In genomic region chr9:121284733-121285451, GRCh38 we compare ENCODE assay signal across 1 cellular context.
A peak's percentile ranks its signal among the peaks of the same experiment; 100 is the strongest.
TF ChIP-seq lines count a peak whose summit lies in the region.

No MANE protein-coding gene starts in this region.

TF ChIP-seq in K562, 482 proteins besides CTCF, POLR2A, EP300 and RAD21 (continued from another document and continues in another):
- TF ChIP-seq, protein P1, sequence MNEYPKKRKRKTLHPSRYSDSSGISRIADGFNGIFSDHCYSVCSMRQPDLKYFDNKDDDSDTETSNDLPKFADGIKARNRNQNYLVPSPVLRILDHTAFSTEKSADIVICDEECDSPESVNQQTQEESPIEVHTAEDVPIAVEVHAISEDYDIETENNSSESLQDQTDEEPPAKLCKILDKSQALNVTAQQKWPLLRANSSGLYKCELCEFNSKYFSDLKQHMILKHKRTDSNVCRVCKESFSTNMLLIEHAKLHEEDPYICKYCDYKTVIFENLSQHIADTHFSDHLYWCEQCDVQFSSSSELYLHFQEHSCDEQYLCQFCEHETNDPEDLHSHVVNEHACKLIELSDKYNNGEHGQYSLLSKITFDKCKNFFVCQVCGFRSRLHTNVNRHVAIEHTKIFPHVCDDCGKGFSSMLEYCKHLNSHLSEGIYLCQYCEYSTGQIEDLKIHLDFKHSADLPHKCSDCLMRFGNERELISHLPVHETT (CRISPR knock-in tag; conservative IDR thresholded peaks at IDR 0.05 in 1 of 2, IDR thresholded peaks at IDR 0.05 in 1 of 2) = no peak
- TF ChIP-seq RBM34 (IDR thresholded peaks at IDR 0.05; ENCODE audit: borderline replicate concordance, insufficient read depth, low read length) = no peak
- TF ChIP-seq CTBP1 (IDR thresholded peaks at IDR 0.05; ENCODE audit: borderline replicate concordance) = no peak
- no peak for TF ChIP-seq PREB (CRISPR knock-in tag; IDR thresholded peaks at IDR 0.05)
- TF ChIP-seq KDM4B (IDR thresholded peaks at IDR 0.05; ENCODE audit: borderline replicate concordance in 2 of 2, low read depth in 1 of 2) = no peak
- no peak for TF ChIP-seq ILF3 (IDR thresholded peaks at IDR 0.05; ENCODE audit: borderline replicate concordance)
- no peak for TF ChIP-seq MYC (IDR thresholded peaks at IDR 0.05; ENCODE audit: low read depth, low read length)
- TF ChIP-seq MYC (CRISPR knock-in tag; IDR thresholded peaks at IDR 0.05; ENCODE audit: borderline replicate concordance, low read depth) = no peak
- TF ChIP-seq ZNF253 (CRISPR knock-in tag; conservative IDR thresholded peaks at IDR 0.05) = no peak
- TF ChIP-seq, protein P2, sequence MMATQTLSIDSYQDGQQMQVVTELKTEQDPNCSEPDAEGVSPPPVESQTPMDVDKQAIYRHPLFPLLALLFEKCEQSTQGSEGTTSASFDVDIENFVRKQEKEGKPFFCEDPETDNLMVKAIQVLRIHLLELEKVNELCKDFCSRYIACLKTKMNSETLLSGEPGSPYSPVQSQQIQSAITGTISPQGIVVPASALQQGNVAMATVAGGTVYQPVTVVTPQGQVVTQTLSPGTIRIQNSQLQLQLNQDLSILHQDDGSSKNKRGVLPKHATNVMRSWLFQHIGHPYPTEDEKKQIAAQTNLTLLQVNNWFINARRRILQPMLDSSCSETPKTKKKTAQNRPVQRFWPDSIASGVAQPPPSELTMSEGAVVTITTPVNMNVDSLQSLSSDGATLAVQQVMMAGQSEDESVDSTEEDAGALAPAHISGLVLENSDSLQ (IDR thresholded peaks at IDR 0.05) = no peak
- TF ChIP-seq, protein P3, sequence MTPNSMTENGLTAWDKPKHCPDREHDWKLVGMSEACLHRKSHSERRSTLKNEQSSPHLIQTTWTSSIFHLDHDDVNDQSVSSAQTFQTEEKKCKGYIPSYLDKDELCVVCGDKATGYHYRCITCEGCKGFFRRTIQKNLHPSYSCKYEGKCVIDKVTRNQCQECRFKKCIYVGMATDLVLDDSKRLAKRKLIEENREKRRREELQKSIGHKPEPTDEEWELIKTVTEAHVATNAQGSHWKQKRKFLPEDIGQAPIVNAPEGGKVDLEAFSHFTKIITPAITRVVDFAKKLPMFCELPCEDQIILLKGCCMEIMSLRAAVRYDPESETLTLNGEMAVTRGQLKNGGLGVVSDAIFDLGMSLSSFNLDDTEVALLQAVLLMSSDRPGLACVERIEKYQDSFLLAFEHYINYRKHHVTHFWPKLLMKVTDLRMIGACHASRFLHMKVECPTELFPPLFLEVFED (CRISPR knock-in tag; conservative IDR thresholded peaks at IDR 0.05) = no peak
- TF ChIP-seq RBM22 (IDR thresholded peaks at IDR 0.05; ENCODE audit: low read depth, low read length, poor library complexity, severe bottlenecking) = no peak
- TF ChIP-seq, protein P4, sequence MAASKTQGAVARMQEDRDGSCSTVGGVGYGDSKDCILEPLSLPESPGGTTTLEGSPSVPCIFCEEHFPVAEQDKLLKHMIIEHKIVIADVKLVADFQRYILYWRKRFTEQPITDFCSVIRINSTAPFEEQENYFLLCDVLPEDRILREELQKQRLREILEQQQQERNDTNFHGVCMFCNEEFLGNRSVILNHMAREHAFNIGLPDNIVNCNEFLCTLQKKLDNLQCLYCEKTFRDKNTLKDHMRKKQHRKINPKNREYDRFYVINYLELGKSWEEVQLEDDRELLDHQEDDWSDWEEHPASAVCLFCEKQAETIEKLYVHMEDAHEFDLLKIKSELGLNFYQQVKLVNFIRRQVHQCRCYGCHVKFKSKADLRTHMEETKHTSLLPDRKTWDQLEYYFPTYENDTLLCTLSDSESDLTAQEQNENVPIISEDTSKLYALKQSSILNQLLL (CRISPR knock-in tag; IDR thresholded peaks at IDR 0.05; ENCODE audit: borderline replicate concordance) = no peak
- no peak for TF ChIP-seq ARNT (IDR thresholded peaks at IDR 0.05)
- no peak for TF ChIP-seq BHLHE40 (IDR thresholded peaks at IDR 0.05; ENCODE audit: low read length)
- no peak for TF ChIP-seq ZNF212 (CRISPR knock-in tag; IDR thresholded peaks at IDR 0.05)
- no peak for TF ChIP-seq MEIS2 (IDR thresholded peaks at IDR 0.05; ENCODE audit: partially characterized antibody)
- TF ChIP-seq FOXM1 (IDR thresholded peaks at IDR 0.05; ENCODE audit: low read depth) = no peak
- no peak for TF ChIP-seq FOXM1 (CRISPR knock-in tag; IDR thresholded peaks at IDR 0.05; ENCODE audit: low read depth)
- peak; percentile 89 for TF ChIP-seq ADNP (tag; IDR thresholded peaks at IDR 0.05)
- TF ChIP-seq CAMTA2 (CRISPR knock-in tag; conservative IDR thresholded peaks at IDR 0.05) = no peak
- TF ChIP-seq HDAC3 (IDR thresholded peaks at IDR 0.05; ENCODE audit: borderline replicate concordance, partially characterized antibody) = no peak
- no peak for TF ChIP-seq HEY1 (CRISPR knock-in tag; IDR thresholded peaks at IDR 0.05; ENCODE audit: borderline replicate concordance)
- TF ChIP-seq, protein P5, sequence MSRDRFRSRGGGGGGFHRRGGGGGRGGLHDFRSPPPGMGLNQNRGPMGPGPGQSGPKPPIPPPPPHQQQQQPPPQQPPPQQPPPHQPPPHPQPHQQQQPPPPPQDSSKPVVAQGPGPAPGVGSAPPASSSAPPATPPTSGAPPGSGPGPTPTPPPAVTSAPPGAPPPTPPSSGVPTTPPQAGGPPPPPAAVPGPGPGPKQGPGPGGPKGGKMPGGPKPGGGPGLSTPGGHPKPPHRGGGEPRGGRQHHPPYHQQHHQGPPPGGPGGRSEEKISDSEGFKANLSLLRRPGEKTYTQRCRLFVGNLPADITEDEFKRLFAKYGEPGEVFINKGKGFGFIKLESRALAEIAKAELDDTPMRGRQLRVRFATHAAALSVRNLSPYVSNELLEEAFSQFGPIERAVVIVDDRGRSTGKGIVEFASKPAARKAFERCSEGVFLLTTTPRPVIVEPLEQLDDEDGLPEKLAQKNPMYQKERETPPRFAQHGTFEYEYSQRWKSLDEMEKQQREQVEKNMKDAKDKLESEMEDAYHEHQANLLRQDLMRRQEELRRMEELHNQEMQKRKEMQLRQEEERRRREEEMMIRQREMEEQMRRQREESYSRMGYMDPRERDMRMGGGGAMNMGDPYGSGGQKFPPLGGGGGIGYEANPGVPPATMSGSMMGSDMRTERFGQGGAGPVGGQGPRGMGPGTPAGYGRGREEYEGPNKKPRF (IDR thresholded peaks at IDR 0.05; ENCODE audit: low read depth, low read length) = no peak
- TF ChIP-seq, protein P6, sequence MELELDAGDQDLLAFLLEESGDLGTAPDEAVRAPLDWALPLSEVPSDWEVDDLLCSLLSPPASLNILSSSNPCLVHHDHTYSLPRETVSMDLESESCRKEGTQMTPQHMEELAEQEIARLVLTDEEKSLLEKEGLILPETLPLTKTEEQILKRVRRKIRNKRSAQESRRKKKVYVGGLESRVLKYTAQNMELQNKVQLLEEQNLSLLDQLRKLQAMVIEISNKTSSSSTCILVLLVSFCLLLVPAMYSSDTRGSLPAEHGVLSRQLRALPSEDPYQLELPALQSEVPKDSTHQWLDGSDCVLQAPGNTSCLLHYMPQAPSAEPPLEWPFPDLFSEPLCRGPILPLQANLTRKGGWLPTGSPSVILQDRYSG (tag; conservative IDR thresholded peaks at IDR 0.05; ENCODE audit: low read depth) = no peak
- TF ChIP-seq NR3C1 (CRISPR knock-in tag; IDR thresholded peaks at IDR 0.05) = no peak
- no peak for TF ChIP-seq ZNF431 (CRISPR knock-in tag; IDR thresholded peaks at IDR 0.05)
- TF ChIP-seq SOX6 (IDR thresholded peaks at IDR 0.05) = no peak
- TF ChIP-seq ZNF655 (CRISPR knock-in tag; IDR thresholded peaks at IDR 0.05) = no peak
- no peak for TF ChIP-seq NFE2 (IDR thresholded peaks at IDR 0.05; ENCODE audit: low read depth)
- TF ChIP-seq U2AF2 (optimal IDR thresholded peaks at IDR 0.05; ENCODE audit: low read depth, low read length) = no peak
- TF ChIP-seq, protein P7, sequence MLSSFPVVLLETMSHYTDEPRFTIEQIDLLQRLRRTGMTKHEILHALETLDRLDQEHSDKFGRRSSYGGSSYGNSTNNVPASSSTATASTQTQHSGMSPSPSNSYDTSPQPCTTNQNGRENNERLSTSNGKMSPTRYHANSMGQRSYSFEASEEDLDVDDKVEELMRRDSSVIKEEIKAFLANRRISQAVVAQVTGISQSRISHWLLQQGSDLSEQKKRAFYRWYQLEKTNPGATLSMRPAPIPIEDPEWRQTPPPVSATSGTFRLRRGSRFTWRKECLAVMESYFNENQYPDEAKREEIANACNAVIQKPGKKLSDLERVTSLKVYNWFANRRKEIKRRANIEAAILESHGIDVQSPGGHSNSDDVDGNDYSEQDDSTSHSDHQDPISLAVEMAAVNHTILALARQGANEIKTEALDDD (IDR thresholded peaks at IDR 0.05) = no peak
- TF ChIP-seq, protein P8, sequence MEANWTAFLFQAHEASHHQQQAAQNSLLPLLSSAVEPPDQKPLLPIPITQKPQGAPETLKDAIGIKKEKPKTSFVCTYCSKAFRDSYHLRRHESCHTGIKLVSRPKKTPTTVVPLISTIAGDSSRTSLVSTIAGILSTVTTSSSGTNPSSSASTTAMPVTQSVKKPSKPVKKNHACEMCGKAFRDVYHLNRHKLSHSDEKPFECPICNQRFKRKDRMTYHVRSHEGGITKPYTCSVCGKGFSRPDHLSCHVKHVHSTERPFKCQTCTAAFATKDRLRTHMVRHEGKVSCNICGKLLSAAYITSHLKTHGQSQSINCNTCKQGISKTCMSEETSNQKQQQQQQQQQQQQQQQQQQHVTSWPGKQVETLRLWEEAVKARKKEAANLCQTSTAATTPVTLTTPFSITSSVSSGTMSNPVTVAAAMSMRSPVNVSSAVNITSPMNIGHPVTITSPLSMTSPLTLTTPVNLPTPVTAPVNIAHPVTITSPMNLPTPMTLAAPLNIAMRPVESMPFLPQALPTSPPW (CRISPR knock-in tag; IDR thresholded peaks at IDR 0.05) = no peak
- no peak for TF ChIP-seq RB1 (IDR thresholded peaks at IDR 0.05; ENCODE audit: low read depth)
- no peak for TF ChIP-seq SAFB (IDR thresholded peaks at IDR 0.05; ENCODE audit: borderline replicate concordance, low read depth, low read length)
- no peak for TF ChIP-seq ZNF57 (CRISPR knock-in tag; IDR thresholded peaks at IDR 0.05)
- no peak for TF ChIP-seq MAFG (tag; conservative IDR thresholded peaks at IDR 0.05)
- no peak for TF ChIP-seq ZNF384 (IDR thresholded peaks at IDR 0.05; ENCODE audit: low read depth, low read length)
- no peak for TF ChIP-seq CXXC5 (CRISPR knock-in tag; IDR thresholded peaks at IDR 0.05)
- peak; percentile 77 to 88 for TF ChIP-seq KDM1A (IDR thresholded peaks at IDR 0.05)
- TF ChIP-seq, protein P9, sequence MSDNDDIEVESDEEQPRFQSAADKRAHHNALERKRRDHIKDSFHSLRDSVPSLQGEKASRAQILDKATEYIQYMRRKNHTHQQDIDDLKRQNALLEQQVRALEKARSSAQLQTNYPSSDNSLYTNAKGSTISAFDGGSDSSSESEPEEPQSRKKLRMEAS (CRISPR knock-in tag; IDR thresholded peaks at IDR 0.05) = 0 out of 2 replicates have a peak, but pooled peaks have one; percentile 13
- no peak for TF ChIP-seq ZNF766 (CRISPR knock-in tag; conservative IDR thresholded peaks at IDR 0.05)
- peak; percentile 93 for TF ChIP-seq RBM25 (IDR thresholded peaks at IDR 0.05; ENCODE audit: low read depth, low read length, severe bottlenecking)
- TF ChIP-seq NR2C1 (IDR thresholded peaks at IDR 0.05) = no peak
- TF ChIP-seq NR2C1 (tag; IDR thresholded peaks at IDR 0.05) = no peak
- TF ChIP-seq NCOA2 (IDR thresholded peaks at IDR 0.05; ENCODE audit: partially characterized antibody in 2 of 2) = no peak
- TF ChIP-seq SMARCA5 (IDR thresholded peaks at IDR 0.05) = peak; percentile 77
- no peak for TF ChIP-seq GABPB1 (CRISPR knock-in tag; IDR thresholded peaks at IDR 0.05)
- peak; percentile 92 for TF ChIP-seq BCOR (IDR thresholded peaks at IDR 0.05)
- no peak for TF ChIP-seq TRIM24 (IDR thresholded peaks at IDR 0.05)
- TF ChIP-seq PYGO2 (tag; IDR thresholded peaks at IDR 0.05) = no peak
- no peak for TF ChIP-seq CBX8 (IDR thresholded peaks at IDR 0.05; ENCODE audit: borderline replicate concordance, extremely low read depth, low read depth, low read length, poor library complexity, severe bottlenecking)
- TF ChIP-seq CBX1 (IDR thresholded peaks at IDR 0.05; ENCODE audit: low read depth) = 0 out of 2 replicates have a peak, but pooled peaks have one; percentile 44
- TF ChIP-seq POLR2AphosphoS2 (IDR thresholded peaks at IDR 0.05; ENCODE audit: low read length) = no peak
- no peak for TF ChIP-seq SRSF7 (optimal IDR thresholded peaks at IDR 0.05; ENCODE audit: low read depth, low read length)
- no peak for TF ChIP-seq CBX5 (IDR thresholded peaks at IDR 0.05; ENCODE audit: borderline replicate concordance, low read depth)
- no peak for TF ChIP-seq ELK3 (CRISPR knock-in tag; IDR thresholded peaks at IDR 0.05)
- TF ChIP-seq HCFC1 (IDR thresholded peaks at IDR 0.05; ENCODE audit: low read depth, low read length) = no peak
- 0 out of 2 replicates have a peak, but pooled peaks have one; percentile 16 for TF ChIP-seq ZNF143 (CRISPR knock-in tag; IDR thresholded peaks at IDR 0.05)
- no peak for TF ChIP-seq ZFX (CRISPR knock-in tag; IDR thresholded peaks at IDR 0.05)
- TF ChIP-seq TAF15 (IDR thresholded peaks at IDR 0.05; ENCODE audit: low read depth, low read length) = no peak
- no peak for TF ChIP-seq FOXJ3 (CRISPR knock-in tag; IDR thresholded peaks at IDR 0.05)
- TF ChIP-seq ZNF717 (CRISPR knock-in tag; IDR thresholded peaks at IDR 0.05) = no peak
- TF ChIP-seq RBBP5 (IDR thresholded peaks at IDR 0.05; ENCODE audit: borderline replicate concordance, insufficient read depth, low read length, poor library complexity, severe bottlenecking) = no peak
